In the genomic region with DNA sequence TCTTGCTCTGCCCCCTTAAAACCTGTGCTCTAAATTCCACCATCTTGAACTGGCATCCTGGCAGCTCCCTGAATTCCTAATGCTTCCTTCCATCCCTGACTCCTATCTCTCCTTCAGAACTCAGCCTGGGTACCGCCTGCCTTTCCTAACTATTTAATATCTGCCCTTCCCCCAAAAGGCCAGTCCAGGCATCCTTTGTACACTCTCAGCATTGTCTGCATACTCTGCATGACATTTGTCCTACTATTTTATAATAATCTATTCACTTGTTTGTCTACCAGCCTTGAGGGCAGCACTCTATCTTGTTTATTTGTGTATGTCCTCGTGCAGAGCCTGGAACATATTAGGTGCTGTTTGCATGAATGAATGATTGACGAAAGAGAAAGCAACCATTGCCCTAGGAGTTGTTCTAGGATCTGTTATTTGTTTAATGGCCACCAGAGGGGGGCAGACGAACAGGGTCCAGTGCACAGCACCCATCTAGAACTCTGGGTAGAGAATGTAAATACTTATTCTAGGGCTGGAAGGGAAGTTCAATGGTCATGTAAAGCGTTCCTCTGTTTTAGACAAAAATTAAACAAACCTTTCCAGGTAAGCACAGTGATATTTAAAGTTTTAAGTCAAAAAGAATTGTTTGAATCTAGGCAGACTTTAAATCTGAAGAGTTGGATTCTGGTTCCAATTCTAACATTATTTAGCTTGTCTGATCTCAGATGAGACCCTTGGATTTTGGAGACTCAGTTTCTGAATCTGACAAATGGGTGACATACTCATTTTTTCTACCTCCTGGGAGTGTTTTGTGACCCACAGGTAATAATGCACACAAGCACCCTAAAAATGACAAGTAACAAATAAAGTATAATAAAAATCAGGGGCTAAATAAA, we compare ENCODE assay signal across 8 cellular contexts.
DNase-seq lines count a peak whose midpoint lies in the region; ATAC-seq and TF ChIP-seq lines count a peak whose summit lies in the region.

No MANE protein-coding gene starts in this region.

- H3K9ac ChIP-seq in endocrine pancreas (ENCODE audit: control insufficient read depth, insufficient read depth, low read length), result no peak overlapping the region

- no peak for TF ChIP-seq EP300 in stomach (IDR thresholded peaks at IDR 0.05)

- H3K36me3 ChIP-seq in endocrine pancreas (ENCODE audit: control insufficient read depth, insufficient read depth, low read length) (no peaks in the 10 kb centered on the region), mucosa of descending colon (ENCODE audit: low read depth) (no peaks in the 10 kb centered on the region), stomach (no peaks in the 10 kb centered on the region)

- intact Hi-C loops in mucosa of descending colon (cut with DNase I, micrococcal nuclease) (loop anchor here (2.0 to 5.0 kb wide), 2 partner anchors 130 to 199 kb away; no protein-coding TSS in a partner anchor), stomach (cut with DNase I; ENCODE audit: low total_unique reads) (loop anchor here (5.0 kb wide), 1 partner anchor 129 kb away; no protein-coding TSS in a partner anchor)

- H3K27me3 ChIP-seq in endocrine pancreas (ENCODE audit: control insufficient read depth, insufficient read depth, low read length) (no peaks in the 10 kb centered on the region), stomach (no peaks in the 10 kb centered on the region)

- H3K9me3 ChIP-seq in endocrine pancreas (ENCODE audit: control insufficient read depth, low read length), result no peaks in the 10 kb centered on the region
- H3K9me3 ChIP-seq in mucosa of descending colon, result no peaks in the 10 kb centered on the region
- no peaks in the 10 kb centered on the region for H3K9me3 ChIP-seq in stomach

- peak in 8 of 14 donors; percentile 14 to 50 (median 34) for DNase-seq in C1 segment of cervical spinal cord (lab: John Stamatoyannopoulos, UW)
- DNase-seq in NCI-H2107 treated with DMSO at 0.1 percent for 48 hours (lab: John Stamatoyannopoulos, UW; ENCODE audit: unreplicated experiment), result peak; percentile 36
- peak in 1 of 3 donors; percentile 78 for DNase-seq in mucosa of descending colon
- DNase-seq in stomach, result peak; percentile 41

- H3K4me1 ChIP-seq in endocrine pancreas (ENCODE audit: control insufficient read depth, insufficient read depth, low read length), result no peaks in the 10 kb centered on the region
- H3K4me1 ChIP-seq in mucosa of descending colon (ENCODE audit: low read depth), result peaks cover 3% of the 10 kb centered on the region
- H3K4me1 ChIP-seq in stomach, result peaks cover 0 to 9% (median 2%) of the 10 kb centered on the region in 4 donors

- peak; percentile 62 for TF ChIP-seq CTCF in WI38 (IDR thresholded peaks at IDR 0.05; ENCODE audit: low read depth, low read length)
- TF ChIP-seq CTCF in mucosa of descending colon (IDR thresholded peaks at IDR 0.05), result peak; percentile 54
- TF ChIP-seq CTCF in stomach (IDR thresholded peaks at IDR 0.05), result peak in 5 of 7 experiments; percentile 52 to 73 (median 67)

- ATAC-seq in GM18511 (IDR thresholded peaks at IDR 0.05; ENCODE audit: unreplicated experiment) (peak; percentile 97), HG02938 (IDR thresholded peaks at IDR 0.05; ENCODE audit: unreplicated experiment) (peak; percentile 94), mucosa of descending colon (peak; percentile 96)

- no peak overlapping the region for H3K4me3 ChIP-seq in WI38 (ENCODE audit: low read depth, low read length)
- peak overlapping the region; percentile 50 for H3K4me3 ChIP-seq in endocrine pancreas (ENCODE audit: control insufficient read depth, insufficient read depth, low read length)
- no peak overlapping the region for H3K4me3 ChIP-seq in mucosa of descending colon
- H3K4me3 ChIP-seq in stomach, result peak overlapping the region in 3 of 4 donors; percentile 9 to 29 (median 14)

- 7 to 13% (median 10%) methylated on average over 5 of the region's 5 CpGs for WGBS in stomach, 5 donors

- TF ChIP-seq POLR2A in stomach (IDR thresholded peaks at IDR 0.05), result no peak

- H3K27ac ChIP-seq in stomach, result no peak overlapping the region

Comparison
In these comparisons a context has a peak if more than half of its experiments do, and no peak if none do; other contexts are left out.
1. H3K4me3 ChIP-seq: peak in endocrine pancreas (single experiment) and stomach (3 of 4); none in WI38 (single experiment) and mucosa of descending colon (single experiment).
2. Peak in every context shown above with its lines, with median percentiles within 50 percentile points of each other: ATAC-seq and CTCF ChIP-seq.